ENCODE assay signal across 15 cellular contexts in genomic region chr2:20451346-20451745, GRCh38. TPM values are rescaled to one million over a fixed set of nuclear protein-coding genes. Genes with fewer than 3 reads are reported as not detected.
DNase-seq lines count a peak whose midpoint lies in the region; ATAC-seq and TF ChIP-seq lines count a peak whose summit lies in the region.
"Had no signal": no experiment of that assay in that cellular context is flagged by ENCODE, and none has a peak within 500 bp of the region (broad histone marks: within the 10 kb centered on the region; RNA-seq: fewer than 3 reads in every experiment).

No MANE protein-coding gene starts in this region.

- TF ChIP-seq CTCF in heart left ventricle (IDR thresholded peaks at IDR 0.05) (no peak), gastroesophageal sphincter (IDR thresholded peaks at IDR 0.05) (peak in 1 of 4 experiments; percentile 7), osteocyte (IDR thresholded peaks at IDR 0.05) (no peak), upper lobe of left lung (IDR thresholded peaks at IDR 0.05) (no peak)

- intact Hi-C loops in heart left ventricle (cut with DNase I) (loop anchor here in 9 of 10 donors (2.0 to 10.0 kb wide), 7 partner anchors 71 to 146 kb away; no protein-coding TSS in a partner anchor), Right ventricle myocardium inferior (cut with DNase I) (loop anchor here (1.0 to 5.0 kb wide), 4 partner anchors 71 to 167 kb away; no protein-coding TSS in a partner anchor)

- H3K4me1 Mint-ChIP-seq in osteocyte (ENCODE audit: unreplicated experiment): peaks cover 39% of the 10 kb centered on the region
- peaks cover 9 to 14% of the 10 kb centered on the region in 2 donors for H3K4me1 Mint-ChIP-seq in stimulated activated naive B cell treated with anti-CD40 and anti-IgM and Interleukin-4, amounts not matched to agents 10 μg/mL and 1 μg/mL and 100 μg/mL, for 72 hours

- TF ChIP-seq POLR2A in heart left ventricle (IDR thresholded peaks at IDR 0.05) (no peak), gastroesophageal sphincter (IDR thresholded peaks at IDR 0.05) (no peak), upper lobe of left lung (IDR thresholded peaks at IDR 0.05) (no peak)

- H3K36me3 ChIP-seq in heart left ventricle: peaks cover 0 to 22% (median 18%) of the 10 kb centered on the region in 9 donors
- peaks cover 0 to 18% of the 10 kb centered on the region in 2 donors for H3K36me3 ChIP-seq in gastroesophageal sphincter
- H3K36me3 ChIP-seq in upper lobe of left lung: peaks cover 0 to 25% (median 6%) of the 10 kb centered on the region in 4 donors

- H3K27me3 Mint-ChIP-seq in osteocyte (ENCODE audit: unreplicated experiment): no peaks in the 10 kb centered on the region
- peaks cover 10 to 16% of the 10 kb centered on the region in 2 donors for H3K27me3 Mint-ChIP-seq in stimulated activated naive B cell treated with anti-CD40 and anti-IgM and Interleukin-4, amounts not matched to agents 10 μg/mL and 1 μg/mL and 100 μg/mL, for 72 hours

- peak overlapping the region; percentile 31 for H3K4me3 Mint-ChIP-seq in osteocyte (ENCODE audit: unreplicated experiment)
- no peak overlapping the region for H3K4me3 Mint-ChIP-seq in stimulated activated naive B cell treated with anti-CD40 and anti-IgM and Interleukin-4, amounts not matched to agents 10 μg/mL and 1 μg/mL and 100 μg/mL, for 72 hours
- H3K4me3 Mint-ChIP-seq: immature natural killer cell had no signal

- H3K9me3 ChIP-seq in heart left ventricle (no peaks in the 10 kb centered on the region), gastroesophageal sphincter (no peaks in the 10 kb centered on the region), upper lobe of left lung (no peaks in the 10 kb centered on the region)

- peaks cover 0 to 36% (median 22%) of the 10 kb centered on the region in 12 donors for H3K4me1 ChIP-seq in heart left ventricle
- peaks cover 7 to 48% (median 24%) of the 10 kb centered on the region in 3 donors for H3K4me1 ChIP-seq in gastroesophageal sphincter
- H3K4me1 ChIP-seq in upper lobe of left lung: peaks cover 7 to 33% (median 27%) of the 10 kb centered on the region in 4 donors

- peak overlapping the region; percentile 76 for H3K27ac Mint-ChIP-seq in osteocyte (ENCODE audit: unreplicated experiment)
- H3K27ac Mint-ChIP-seq in stimulated activated naive B cell treated with anti-CD40 and anti-IgM and Interleukin-4, amounts not matched to agents 10 μg/mL and 1 μg/mL and 100 μg/mL, for 72 hours: no peak overlapping the region

- H3K36me3 Mint-ChIP-seq in osteocyte (ENCODE audit: unreplicated experiment): peaks cover 13% of the 10 kb centered on the region
- peaks cover 0 to 8% of the 10 kb centered on the region in 2 donors for H3K36me3 Mint-ChIP-seq in stimulated activated naive B cell treated with anti-CD40 and anti-IgM and Interleukin-4, amounts not matched to agents 10 μg/mL and 1 μg/mL and 100 μg/mL, for 72 hours

- H3K27ac ChIP-seq in heart left ventricle: peak overlapping the region; percentile 94 to 100 (median 98)
- H3K27ac ChIP-seq in gastroesophageal sphincter: peak overlapping the region; percentile 83 to 100 (median 99)
- peak overlapping the region; percentile 41 to 99 (median 76) for H3K27ac ChIP-seq in upper lobe of left lung
- H3K27ac ChIP-seq: HL-60 had no signal

- 36 to 53% (median 43%) methylated on average over 4 of the region's 4 CpGs for WGBS in heart left ventricle, 4 donors
- WGBS in gastroesophageal sphincter (ENCODE audit: low coverage in 1 of 2), 2 donors: 15 to 38% methylated on average over 4 of the region's 4 CpGs
- WGBS in upper lobe of left lung, 2 donors: 51 to 62% methylated on average over 4 of the region's 4 CpGs

- TF ChIP-seq EP300 in gastroesophageal sphincter (IDR thresholded peaks at IDR 0.05) (no peak), upper lobe of left lung (IDR thresholded peaks at IDR 0.05) (no peak)

- no peak for ATAC-seq in heart left ventricle
- ATAC-seq in Right ventricle myocardium inferior: no peak
- ATAC-seq in gastroesophageal sphincter: no peak
- no peak for ATAC-seq in upper lobe of left lung (ENCODE audit: low FRiP score in 2 of 2)
- no peak for ATAC-seq in stimulated activated naive B cell treated with anti-CD40 and anti-IgM and Interleukin-4, amounts not matched to agents 10 μg/mL and 1 μg/mL and 100 μg/mL, for 72 hours (replicated peaks)
- no peak for ATAC-seq in HG03139 (IDR thresholded peaks at IDR 0.05; ENCODE audit: unreplicated experiment)

- H3K27me3 ChIP-seq in heart left ventricle (no peaks in the 10 kb centered on the region), gastroesophageal sphincter (no peaks in the 10 kb centered on the region), upper lobe of left lung (peaks cover 0 to 4% (median 0%) of the 10 kb centered on the region in 4 donors)

- DNase-seq in heart left ventricle: peak in 1 of 5 donors; percentile 4
- no peak for DNase-seq in Right ventricle myocardium inferior (ENCODE audit: missing footprints)
- no peak for DNase-seq in osteocyte (ENCODE audit: extremely low spot score, unreplicated experiment)
- DNase-seq in upper lobe of left lung: peak in 1 of 2 donors; percentile 3
- no peak for DNase-seq in stimulated activated naive B cell treated with anti-CD40 and anti-IgM and Interleukin-4, amounts not matched to agents 10 μg/mL and 1 μg/mL and 100 μg/mL, for 72 hours
- DNase-seq in NCI-H510A treated with DMSO at 0.1 percent for 48 hours (lab: John Stamatoyannopoulos, UW): no peak
- DNase-seq: activated CD4-positive, alpha-beta T cell treated with anti-CD3 and anti-CD28 coated beads for 4 hours; activated naive CD4-positive, alpha-beta T cell; DND-41; immature natural killer cell; NCI-H1048; NCI-H82 had no signal

- H3K4me3 ChIP-seq in heart left ventricle: peak overlapping the region in 5 of 12 donors; percentile 77 to 95 (median 85)
- H3K4me3 ChIP-seq in gastroesophageal sphincter: no peak overlapping the region
- peak overlapping the region in 1 of 4 donors; percentile 77 for H3K4me3 ChIP-seq in upper lobe of left lung

- no peaks in the 10 kb centered on the region for H3K9me3 Mint-ChIP-seq in osteocyte (ENCODE audit: unreplicated experiment)
- no peaks in the 10 kb centered on the region for H3K9me3 Mint-ChIP-seq in stimulated activated naive B cell treated with anti-CD40 and anti-IgM and Interleukin-4, amounts not matched to agents 10 μg/mL and 1 μg/mL and 100 μg/mL, for 72 hours
- H3K9me3 Mint-ChIP-seq: immature natural killer cell had no signal

RNA-seq across cellular contexts. Expression of gene RHOB, which starts 4.5 kb away (rescaled TPM):
- total RNA-seq in heart left ventricle (100 to 1,000 TPM; 105 to 429 (median 169) TPM), Right ventricle myocardium inferior (208 TPM), gastroesophageal sphincter (1,000 to 10,000 TPM; 1,174 to 1,482 (median 1,322) TPM), osteocyte (141 and 160 TPM in 2 replicates), upper lobe of left lung (100 to 1,000 TPM; 193 to 583 (median 336) TPM)
- 100 to 1,000 TPM; 136 to 238 TPM for polyA plus RNA-seq in heart left ventricle
